1 cellular context compared by ENCODE assay signal in the genomic region with DNA sequence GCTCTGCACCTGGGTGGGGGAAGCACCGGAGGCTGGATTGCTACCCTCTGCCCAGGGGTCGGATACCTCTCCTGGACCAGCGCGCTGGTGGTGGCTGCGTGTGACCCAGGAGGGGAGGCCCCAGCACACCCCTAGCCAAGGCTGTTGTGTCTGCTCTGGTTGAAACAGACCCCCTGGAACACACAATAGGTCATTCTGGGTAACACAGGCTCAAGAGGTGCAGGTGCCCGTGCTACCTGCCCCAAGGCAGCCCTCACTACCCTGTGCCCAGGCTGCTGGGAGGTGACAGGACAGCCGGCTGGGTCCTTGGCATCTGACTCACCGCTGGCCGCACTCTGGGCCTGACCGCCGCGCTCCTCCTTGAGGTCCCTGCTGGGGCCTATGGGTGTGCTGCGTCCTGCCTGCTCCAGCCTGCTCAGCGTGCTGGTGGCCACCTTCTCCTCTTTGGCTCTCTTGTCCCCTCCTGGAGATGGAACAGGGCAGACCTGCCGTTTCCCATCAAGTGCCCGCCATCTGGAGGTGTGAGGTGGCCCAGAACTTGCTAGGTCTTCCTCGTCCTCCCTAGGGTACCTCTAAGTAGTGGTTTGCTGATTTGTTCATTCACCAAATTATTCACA.
TF ChIP-seq lines count a peak whose summit lies in the region.

No MANE protein-coding gene starts in this region.

TF ChIP-seq in K562, 482 proteins besides CTCF, POLR2A, EP300 and RAD21:
- TF ChIP-seq POLR2G (IDR thresholded peaks at IDR 0.05; ENCODE audit: low read depth, low read length): peak; percentile 37; the same call in 1 of the 2 replicates
- no peak for TF ChIP-seq POU5F1 (IDR thresholded peaks at IDR 0.05; ENCODE audit: borderline replicate concordance, low read depth, low read length, partially characterized antibody)
